ENCODE assay signal across 1 cellular context in the genomic region with DNA sequence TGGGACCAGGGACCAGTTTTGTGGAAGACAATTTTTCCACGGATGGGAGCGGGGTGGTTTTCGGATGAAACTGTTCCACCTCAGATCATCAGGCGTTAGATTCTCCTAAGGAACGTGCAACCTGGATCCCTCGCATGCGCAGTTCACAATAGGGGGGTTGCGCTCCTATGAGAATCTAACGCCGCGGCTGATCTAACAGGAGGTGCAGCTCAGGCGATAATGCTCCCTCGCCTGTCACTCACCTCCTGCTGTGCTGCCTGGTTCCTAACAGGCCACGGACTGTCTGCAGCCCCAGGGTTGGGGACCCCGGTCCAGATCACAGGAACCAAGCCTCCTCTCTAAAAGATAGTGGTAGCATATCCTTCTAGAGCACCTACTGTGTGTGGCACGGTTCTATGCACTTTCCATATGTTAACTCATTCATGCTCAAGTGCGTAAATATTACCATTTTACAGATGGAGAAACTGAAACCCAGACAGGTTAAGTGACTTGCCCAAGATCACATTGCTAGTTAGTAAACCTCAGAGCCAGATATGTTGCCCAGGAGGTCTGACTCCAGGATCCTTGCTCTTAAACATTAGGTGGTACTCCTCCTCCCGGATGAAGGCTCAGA.
TF ChIP-seq lines count a peak whose summit lies in the region.

No MANE protein-coding gene starts in this region.

TF ChIP-seq in K562, 482 proteins besides CTCF, POLR2A, EP300 and RAD21:
- no peak for TF ChIP-seq KAT8 (IDR thresholded peaks at IDR 0.05; ENCODE audit: low read depth)
- peak; percentile 87 to 89 for TF ChIP-seq NRF1 (conservative IDR thresholded peaks at IDR 0.05 in 1 of 2, IDR thresholded peaks at IDR 0.05 in 1 of 2)
- TF ChIP-seq L3MBTL2 (IDR thresholded peaks at IDR 0.05), result 0 out of 2 replicates have a peak, but pooled peaks have one; percentile 12
- peak; percentile 67 for TF ChIP-seq MEIS2 (IDR thresholded peaks at IDR 0.05; ENCODE audit: partially characterized antibody)
- no peak for TF ChIP-seq ZNF77 (CRISPR knock-in tag; IDR thresholded peaks at IDR 0.05)
- TF ChIP-seq, protein P1, sequence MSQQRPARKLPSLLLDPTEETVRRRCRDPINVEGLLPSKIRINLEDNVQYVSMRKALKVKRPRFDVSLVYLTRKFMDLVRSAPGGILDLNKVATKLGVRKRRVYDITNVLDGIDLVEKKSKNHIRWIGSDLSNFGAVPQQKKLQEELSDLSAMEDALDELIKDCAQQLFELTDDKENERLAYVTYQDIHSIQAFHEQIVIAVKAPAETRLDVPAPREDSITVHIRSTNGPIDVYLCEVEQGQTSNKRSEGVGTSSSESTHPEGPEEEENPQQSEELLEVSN (IDR thresholded peaks at IDR 0.05; ENCODE audit: borderline replicate concordance in 1 of 2, extremely low read depth in 1 of 2, insufficient read depth in 1 of 2, insufficient read length in 1 of 2, low read depth in 1 of 2, low read length in 1 of 2, poor library complexity in 1 of 2, severe bottlenecking in 1 of 2), result peak in 1 of 2 experiments; percentile 27
- no peak for TF ChIP-seq E2F8 (IDR thresholded peaks at IDR 0.05; ENCODE audit: low read depth, partially characterized antibody)
- TF ChIP-seq ZNF124 (CRISPR knock-in tag; IDR thresholded peaks at IDR 0.05), result no peak
- 0 out of 2 replicates have a peak, but pooled peaks have one; percentile 37 for TF ChIP-seq PTBP1 (IDR thresholded peaks at IDR 0.05; ENCODE audit: low read depth, low read length)
- TF ChIP-seq, protein P2, sequence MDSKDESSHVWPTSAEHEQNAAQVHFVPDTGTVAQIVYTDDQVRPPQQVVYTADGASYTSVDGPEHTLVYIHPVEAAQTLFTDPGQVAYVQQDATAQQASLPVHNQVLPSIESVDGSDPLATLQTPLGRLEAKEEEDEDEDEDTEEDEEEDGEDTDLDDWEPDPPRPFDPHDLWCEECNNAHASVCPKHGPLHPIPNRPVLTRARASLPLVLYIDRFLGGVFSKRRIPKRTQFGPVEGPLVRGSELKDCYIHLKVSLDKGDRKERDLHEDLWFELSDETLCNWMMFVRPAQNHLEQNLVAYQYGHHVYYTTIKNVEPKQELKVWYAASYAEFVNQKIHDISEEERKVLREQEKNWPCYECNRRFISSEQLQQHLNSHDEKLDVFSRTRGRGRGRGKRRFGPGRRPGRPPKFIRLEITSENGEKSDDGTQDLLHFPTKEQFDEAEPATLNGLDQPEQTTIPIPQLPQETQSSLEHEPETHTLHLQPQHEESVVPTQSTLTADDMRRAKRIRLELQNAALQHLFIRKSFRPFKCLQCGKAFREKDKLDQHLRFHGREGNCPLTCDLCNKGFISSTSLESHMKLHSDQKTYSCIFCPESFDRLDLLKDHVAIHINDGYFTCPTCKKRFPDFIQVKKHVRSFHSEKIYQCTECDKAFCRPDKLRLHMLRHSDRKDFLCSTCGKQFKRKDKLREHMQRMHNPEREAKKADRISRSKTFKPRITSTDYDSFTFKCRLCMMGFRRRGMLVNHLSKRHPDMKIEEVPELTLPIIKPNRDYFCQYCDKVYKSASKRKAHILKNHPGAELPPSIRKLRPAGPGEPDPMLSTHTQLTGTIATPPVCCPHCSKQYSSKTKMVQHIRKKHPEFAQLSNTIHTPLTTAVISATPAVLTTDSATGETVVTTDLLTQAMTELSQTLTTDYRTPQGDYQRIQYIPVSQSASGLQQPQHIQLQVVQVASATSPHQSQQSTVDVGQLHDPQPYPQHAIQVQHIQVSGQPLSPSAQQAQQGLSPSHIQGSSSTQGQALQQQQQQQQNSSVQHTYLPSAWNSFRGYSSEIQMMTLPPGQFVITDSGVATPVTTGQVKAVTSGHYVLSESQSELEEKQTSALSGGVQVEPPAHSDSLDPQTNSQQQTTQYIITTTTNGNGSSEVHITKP (IDR thresholded peaks at IDR 0.05; ENCODE audit: partially characterized antibody), result peak; percentile 0
- 0 out of 2 replicates have a peak, but pooled peaks have one; percentile 50 for TF ChIP-seq NR2C2 (CRISPR knock-in tag; IDR thresholded peaks at IDR 0.05)
- TF ChIP-seq NR2C2 (tag; IDR thresholded peaks at IDR 0.05), result no peak
- peak; percentile 85 for TF ChIP-seq ZKSCAN1 (IDR thresholded peaks at IDR 0.05; ENCODE audit: low read depth, low read length)
- no peak for TF ChIP-seq UBTF (IDR thresholded peaks at IDR 0.05; ENCODE audit: borderline replicate concordance in 1 of 2, low read depth in 2 of 2, low read length in 2 of 2)
- TF ChIP-seq, protein P3, sequence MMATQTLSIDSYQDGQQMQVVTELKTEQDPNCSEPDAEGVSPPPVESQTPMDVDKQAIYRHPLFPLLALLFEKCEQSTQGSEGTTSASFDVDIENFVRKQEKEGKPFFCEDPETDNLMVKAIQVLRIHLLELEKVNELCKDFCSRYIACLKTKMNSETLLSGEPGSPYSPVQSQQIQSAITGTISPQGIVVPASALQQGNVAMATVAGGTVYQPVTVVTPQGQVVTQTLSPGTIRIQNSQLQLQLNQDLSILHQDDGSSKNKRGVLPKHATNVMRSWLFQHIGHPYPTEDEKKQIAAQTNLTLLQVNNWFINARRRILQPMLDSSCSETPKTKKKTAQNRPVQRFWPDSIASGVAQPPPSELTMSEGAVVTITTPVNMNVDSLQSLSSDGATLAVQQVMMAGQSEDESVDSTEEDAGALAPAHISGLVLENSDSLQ (IDR thresholded peaks at IDR 0.05), result peak; percentile 96
- peak; percentile 76 for TF ChIP-seq RBM25 (IDR thresholded peaks at IDR 0.05; ENCODE audit: low read depth, low read length, severe bottlenecking)
- peak; percentile 91 for TF ChIP-seq BCOR (IDR thresholded peaks at IDR 0.05)
- 0 out of 2 replicates have a peak, but pooled peaks have one; percentile 44 for TF ChIP-seq HDAC2 (IDR thresholded peaks at IDR 0.05)
- peak; percentile 48 to 62; a peak in 3 of 4 replicates for TF ChIP-seq KDM1A (IDR thresholded peaks at IDR 0.05)
- TF ChIP-seq PBX2 (CRISPR knock-in tag; IDR thresholded peaks at IDR 0.05; ENCODE audit: low read depth), result peak; percentile 60
- TF ChIP-seq PBX2 (tag; conservative IDR thresholded peaks at IDR 0.05; ENCODE audit: low read depth), result peak; percentile 47
- 0 out of 4 replicates have a peak, but pooled peaks of 1 of the 2 experiments have one; percentile 24 for TF ChIP-seq RCOR1 (IDR thresholded peaks at IDR 0.05; ENCODE audit: borderline replicate concordance in 1 of 2, low read depth in 2 of 2, low read length in 2 of 2)
- TF ChIP-seq CBX1 (IDR thresholded peaks at IDR 0.05; ENCODE audit: low read depth), result 0 out of 2 replicates have a peak, but pooled peaks have one; percentile 36
